ENCODE assay signal across 10 cellular contexts in the genomic region with DNA sequence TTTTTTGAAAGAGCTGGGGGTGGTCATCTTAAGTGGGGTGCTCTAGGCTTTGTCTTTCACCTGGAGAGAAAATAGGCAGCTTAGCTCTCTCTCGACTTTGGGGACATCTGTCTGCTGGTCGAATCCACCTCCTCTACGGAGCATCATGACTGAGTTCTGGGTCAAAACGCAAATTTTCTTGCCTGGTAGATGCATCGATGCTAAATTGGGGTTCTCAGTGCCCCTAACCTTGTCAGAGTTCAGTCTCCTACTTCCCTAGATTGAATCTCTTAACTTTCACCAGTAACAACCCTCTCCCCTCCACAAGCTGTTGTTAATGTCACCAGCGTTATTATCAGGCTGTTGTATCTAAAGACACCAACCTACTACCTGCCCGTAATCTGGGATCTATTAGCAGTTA. TPM values are rescaled to one million over a fixed set of nuclear protein-coding genes. Genes with fewer than 3 reads are reported as not detected.
DNase-seq lines count a peak whose midpoint lies in the region; ATAC-seq and TF ChIP-seq lines count a peak whose summit lies in the region.
"Had no signal": no experiment of that assay in that cellular context is flagged by ENCODE, and none has a peak within 500 bp of the region (broad histone marks: within the 10 kb centered on the region; RNA-seq: fewer than 3 reads in every experiment).

No MANE protein-coding gene starts in this region.

- H3K27ac Mint-ChIP-seq in activated CD4-positive, alpha-beta memory T cell treated with anti-CD3 and anti-CD28 coated beads, Interleukin-2, amount 10 ng/mL, durations not matched to agents 7 days and 5 days = peak overlapping the region; percentile 26
- H3K27ac Mint-ChIP-seq in activated CD4-positive, alpha-beta memory T cell treated with anti-CD3 and anti-CD28 coated beads for 36 hours = no peak overlapping the region
- H3K27ac Mint-ChIP-seq in endodermal cell = no peak overlapping the region

- no peak for ATAC-seq in HG03460 (IDR thresholded peaks at IDR 0.05; ENCODE audit: unreplicated experiment)

- peak overlapping the region; percentile 31 for H3K9ac ChIP-seq in endodermal cell (ENCODE audit: extremely low read depth, low read length, poor library complexity, severe bottlenecking)
- peak overlapping the region; percentile 25 for H3K9ac ChIP-seq in muscle layer of colon (ENCODE audit: low read length)

- H3K27ac ChIP-seq in endodermal cell (ENCODE audit: low read depth, low read length) = no peak overlapping the region
- H3K27ac ChIP-seq in muscle layer of colon (ENCODE audit: low read depth, low read length) = no peak overlapping the region
- peak overlapping the region; percentile 30 to 59 (median 53) for H3K27ac ChIP-seq in transverse colon

- no peak for TF ChIP-seq POLR2A in transverse colon (IDR thresholded peaks at IDR 0.05)

- H3K4me1 ChIP-seq in endodermal cell (ENCODE audit: control insufficient read depth, insufficient read depth, low read length) (no peaks in the 10 kb centered on the region), muscle layer of colon (ENCODE audit: insufficient read depth, low read length) (peaks cover 37% of the 10 kb centered on the region), transverse colon (peaks cover 0 to 35% (median 14%) of the 10 kb centered on the region in 4 donors)

- TF ChIP-seq EP300 in transverse colon (IDR thresholded peaks at IDR 0.05; ENCODE audit: low read depth) = no peak

- peaks cover 5% of the 10 kb centered on the region for H3K9me3 Mint-ChIP-seq in activated CD4-positive, alpha-beta memory T cell treated with anti-CD3 and anti-CD28 coated beads, Interleukin-2, amount 10 ng/mL, durations not matched to agents 7 days and 5 days
- H3K9me3 Mint-ChIP-seq in activated CD4-positive, alpha-beta memory T cell treated with anti-CD3 and anti-CD28 coated beads for 36 hours = no peaks in the 10 kb centered on the region
- no peaks in the 10 kb centered on the region for H3K9me3 Mint-ChIP-seq in endodermal cell

- H3K36me3 ChIP-seq in endodermal cell (ENCODE audit: control insufficient read depth, insufficient read depth, low read length) = no peaks in the 10 kb centered on the region
- no peaks in the 10 kb centered on the region for H3K36me3 ChIP-seq in muscle layer of colon (ENCODE audit: insufficient read depth, low read length)
- no peaks in the 10 kb centered on the region for H3K36me3 ChIP-seq in transverse colon

- POLR2A ChIA-PET in activated CD4-positive, alpha-beta memory T cell treated with anti-CD3 and anti-CD28 coated beads, Interleukin-2, amount 10 ng/mL, durations not matched to agents 7 days and 5 days (lab: Charles Lee) = no interaction called here
- POLR2A ChIA-PET in activated CD4-positive, alpha-beta memory T cell treated with anti-CD3 and anti-CD28 coated beads for 36 hours (lab: Charles Lee) = no interaction called here

- intact Hi-C loops in activated CD4-positive, alpha-beta memory T cell treated with anti-CD3 and anti-CD28 coated beads for 36 hours (cut with micrococcal nuclease) = no loop called here
- intact Hi-C loops in transverse colon (cut with DNase I; ENCODE audit: low total_unique reads) = no loop called here

- H3K27me3 Mint-ChIP-seq in activated CD4-positive, alpha-beta memory T cell treated with anti-CD3 and anti-CD28 coated beads, Interleukin-2, amount 10 ng/mL, durations not matched to agents 7 days and 5 days = peaks cover 62% of the 10 kb centered on the region
- H3K27me3 Mint-ChIP-seq in activated CD4-positive, alpha-beta memory T cell treated with anti-CD3 and anti-CD28 coated beads for 36 hours = peaks cover 63% of the 10 kb centered on the region
- peaks cover 61% of the 10 kb centered on the region for H3K27me3 Mint-ChIP-seq in endodermal cell (ENCODE audit: insufficient read depth)

- TF ChIP-seq CTCF in endodermal cell (conservative IDR thresholded peaks at IDR 0.05) (no peak), transverse colon (IDR thresholded peaks at IDR 0.05) (no peak)

- H3K4me1 Mint-ChIP-seq in activated CD4-positive, alpha-beta memory T cell treated with anti-CD3 and anti-CD28 coated beads, Interleukin-2, amount 10 ng/mL, durations not matched to agents 7 days and 5 days = peaks cover 5% of the 10 kb centered on the region
- peaks cover 10% of the 10 kb centered on the region for H3K4me1 Mint-ChIP-seq in activated CD4-positive, alpha-beta memory T cell treated with anti-CD3 and anti-CD28 coated beads for 36 hours (ENCODE audit: low read depth)
- peaks cover 24% of the 10 kb centered on the region for H3K4me1 Mint-ChIP-seq in endodermal cell

- CTCF ChIA-PET in activated CD4-positive, alpha-beta memory T cell treated with anti-CD3 and anti-CD28 coated beads, Interleukin-2, amount 10 ng/mL, durations not matched to agents 7 days and 5 days (lab: Charles Lee) = no interaction called here
- CTCF ChIA-PET in activated CD4-positive, alpha-beta memory T cell treated with anti-CD3 and anti-CD28 coated beads for 36 hours (lab: Charles Lee) = no interaction called here

- in situ Hi-C loops in transverse colon (cut with MboI; ENCODE audit: low pct_ligation_motif_present in 1 of 4, low pct_unique_long_range_greater_than_20kb in 1 of 4, low sequenced_read_pairs in 3 of 4) = no loop called here

- H3K4me3 Mint-ChIP-seq in activated CD4-positive, alpha-beta memory T cell treated with anti-CD3 and anti-CD28 coated beads, Interleukin-2, amount 10 ng/mL, durations not matched to agents 7 days and 5 days = no peak overlapping the region
- H3K4me3 Mint-ChIP-seq in activated CD4-positive, alpha-beta memory T cell treated with anti-CD3 and anti-CD28 coated beads for 36 hours = no peak overlapping the region
- peak overlapping the region; percentile 61 for H3K4me3 Mint-ChIP-seq in endodermal cell

- DNase-seq in activated CD4-positive, alpha-beta memory T cell treated with anti-CD3 and anti-CD28 coated beads, Interleukin-2, amount 10 ng/mL, durations not matched to agents 7 days and 5 days = no peak
- no peak for DNase-seq in activated CD4-positive, alpha-beta memory T cell treated with anti-CD3 and anti-CD28 coated beads for 36 hours
- DNase-seq in endodermal cell = no peak
- DNase-seq in transverse colon = no peak
- DNase-seq in activated T-cell treated with anti-CD3 and anti-CD28 coated beads for 4 hours = no peak
- DNase-seq in NCI-H748 treated with DMSO at 0.1 percent for 48 hours (lab: John Stamatoyannopoulos, UW) = no peak
- DNase-seq: Karpas-422; stimulated activated CD4-positive, alpha-beta T cell treated with anti-CD3 and anti-CD28 coated beads, Interleukin-2, amount 100 ng/mL, for 48 hours had no signal

- H3K4me3 ChIP-seq in endodermal cell (ENCODE audit: low read length) (peak overlapping the region; percentile 91), muscle layer of colon (ENCODE audit: low read depth in 1 of 2, low read length in 2 of 2) (peak overlapping the region; percentile 35 to 79), transverse colon (peak overlapping the region in 3 of 4 donors; percentile 23 to 53 (median 40))

- no peaks in the 10 kb centered on the region for H3K9me3 ChIP-seq in endodermal cell (ENCODE audit: control insufficient read depth, low read length)
- H3K9me3 ChIP-seq in muscle layer of colon (ENCODE audit: low read length) = no peaks in the 10 kb centered on the region
- H3K9me3 ChIP-seq in transverse colon = no peaks in the 10 kb centered on the region

- H3K36me3 Mint-ChIP-seq in activated CD4-positive, alpha-beta memory T cell treated with anti-CD3 and anti-CD28 coated beads, Interleukin-2, amount 10 ng/mL, durations not matched to agents 7 days and 5 days (ENCODE audit: low read depth) = peaks cover 10% of the 10 kb centered on the region
- peaks cover 3% of the 10 kb centered on the region for H3K36me3 Mint-ChIP-seq in activated CD4-positive, alpha-beta memory T cell treated with anti-CD3 and anti-CD28 coated beads for 36 hours
- H3K36me3 Mint-ChIP-seq in endodermal cell (ENCODE audit: low read depth) = no peaks in the 10 kb centered on the region

- WGBS in endodermal cell (ENCODE audit: insufficient coverage in 1 of 2, insufficient read length in 1 of 2), 2 experiments = 0 to 3% methylated on average over 5 to 7 of the region's 7 CpGs
- WGBS in transverse colon (ENCODE audit: low coverage in 1 of 2), 2 donors = 17 to 25% methylated on average over 2 to 7 of the region's 7 CpGs

- peaks cover 20% of the 10 kb centered on the region for H3K27me3 ChIP-seq in endodermal cell (ENCODE audit: control insufficient read depth, insufficient read depth, low read length, poor library complexity, severe bottlenecking)
- peaks cover 27 to 45% of the 10 kb centered on the region in 2 donors for H3K27me3 ChIP-seq in muscle layer of colon (ENCODE audit: control insufficient read depth in 1 of 2, insufficient read depth in 2 of 2, low read length in 2 of 2)
- H3K27me3 ChIP-seq in transverse colon = peaks cover 79% of the 10 kb centered on the region

RNA-seq across cellular contexts. Expression of gene FLRT2, which starts 0.7 kb away (rescaled TPM):
- total RNA-seq in activated CD4-positive, alpha-beta memory T cell treated with anti-CD3 and anti-CD28 coated beads, Interleukin-2, amount 10 ng/mL, durations not matched to agents 7 days and 5 days = not detected
- not detected for total RNA-seq in activated CD4-positive, alpha-beta memory T cell treated with anti-CD3 and anti-CD28 coated beads for 36 hours
- 10 to 100 TPM; 26.8 to 36.4 TPM for total RNA-seq in endodermal cell
- 11.4 TPM for polyA plus RNA-seq in endodermal cell (2013, experiment 1 of 2)
- 9.7 TPM for polyA plus RNA-seq in endodermal cell (2013, experiment 2 of 2)
- 1 to 10 TPM; 3.4 to 7.0 (median 4.0) TPM for total RNA-seq in transverse colon

Comparison
In these comparisons a context has a peak if more than half of its experiments do, and no peak if none do; other contexts are left out.
1. H3K27ac ChIP-seq: peak in transverse colon (4 of 4); none in endodermal cell (single experiment) and muscle layer of colon (single experiment).
2. H3K4me3 ChIP-seq: peak in every context shown above with its lines; median percentile 91 in endodermal cell; 57 in muscle layer of colon; 40 in transverse colon.
3. RNA of gene FLRT2, which starts 0.7 kb away (total RNA-seq): 26.8 to 36.4 TPM in endodermal cell and 3.4 to 7.0 TPM in transverse colon; not detected in activated CD4-positive, alpha-beta memory T cell treated with anti-CD3 and anti-CD28 coated beads, Interleukin-2, amount 10 ng/mL, durations not matched to agents 7 days and 5 days and not detected in activated CD4-positive, alpha-beta memory T cell treated with anti-CD3 and anti-CD28 coated beads for 36 hours; every median in the first group is over 4 times any median in the second.